12 cellular contexts compared by ENCODE assay signal in the genomic region with DNA sequence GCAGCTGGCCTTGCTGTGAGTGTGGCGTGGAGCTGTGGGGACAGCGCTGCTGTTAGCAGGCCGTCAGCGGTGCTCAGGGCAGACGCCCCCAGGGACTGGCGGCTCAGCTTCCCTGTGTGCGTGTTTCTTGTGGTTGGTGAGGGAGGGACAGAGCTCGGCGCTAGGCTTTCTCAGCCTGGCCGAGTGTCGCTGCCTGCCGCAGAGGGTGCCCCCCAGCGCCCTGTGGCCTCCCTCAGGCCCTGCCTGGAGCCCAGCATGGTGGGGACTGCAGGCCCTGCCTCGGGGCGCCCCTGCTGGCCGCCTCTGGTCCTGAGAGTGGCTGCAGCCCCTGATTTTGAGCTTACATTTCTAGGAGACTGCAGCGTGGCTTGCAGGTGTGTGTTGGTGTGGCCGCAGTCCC. TPM values are rescaled to one million over a fixed set of nuclear protein-coding genes. Genes with fewer than 3 reads are reported as not detected.
DNase-seq lines count a peak whose midpoint lies in the region; ATAC-seq, FAIRE-seq and TF ChIP-seq lines count a peak whose summit lies in the region.
"Had no signal": no experiment of that assay in that cellular context is flagged by ENCODE, and none has a peak within 500 bp of the region (broad histone marks: within the 10 kb centered on the region; RNA-seq: fewer than 3 reads in every experiment).

No MANE protein-coding gene starts in this region.

- TF ChIP-seq EP300 in SK-N-SH (IDR thresholded peaks at IDR 0.05; ENCODE audit: borderline replicate concordance in 1 of 2, low read depth in 1 of 2, low read length in 1 of 2) = no peak

- H3K27ac Mint-ChIP-seq in glutamatergic neuron (ENCODE audit: unreplicated experiment) = peak overlapping the region; percentile 82

- H4K20me1 ChIP-seq in SK-N-SH (ENCODE audit: insufficient read depth) = peaks cover 25% of the 10 kb centered on the region

- no peaks in the 10 kb centered on the region for H3K9me2 ChIP-seq in SK-N-SH

- H3K27me3 ChIP-seq in SK-N-SH (ENCODE audit: insufficient read depth) = no peaks in the 10 kb centered on the region

- TF ChIP-seq CTCF in SK-N-SH (IDR thresholded peaks at IDR 0.05) (peak; percentile 27), glutamatergic neuron (IDR thresholded peaks at IDR 0.05; ENCODE audit: partially characterized antibody, unreplicated experiment) (peak; percentile 65), kidney (IDR thresholded peaks at IDR 0.05; ENCODE audit: borderline replicate concordance, extremely low read depth, insufficient read depth) (no peak)

- CTCF ChIA-PET in SK-N-SH (lab: Yijun Ruan, JAX) = interaction anchor here (0.6 to 1.6 kb wide), 5 partner anchors 15 to 43 kb away, joined by 3 to 8 read pairs (median 3); no protein-coding TSS in a partner anchor

- H2AFZ ChIP-seq in SK-N-SH (ENCODE audit: low read depth) = no peak overlapping the region

- FAIRE-seq in GM12891 (lab: Jason Lieb, UNC) (no peak), kidney (lab: Jason Lieb, UNC) (no peak)
- FAIRE-seq: frontal cortex had no signal

- intact Hi-C loops in kidney (cut with DNase I) = no loop called here

- H3K36me3 ChIP-seq in SK-N-SH (replicated peaks in 1 of 2; ENCODE audit: control insufficient read depth in 1 of 2, insufficient read depth in 2 of 2, low read length in 1 of 2) = peaks cover 4 to 29% of the 10 kb centered on the region in 2 experiments
- H3K36me3 ChIP-seq in kidney (ENCODE audit: control insufficient read depth in 1 of 2, insufficient read depth in 2 of 2, low read length in 2 of 2) = peaks cover 4% of the 10 kb centered on the region in 2 donors

- H3K4me1 ChIP-seq in SK-N-SH (ENCODE audit: control insufficient read depth in 1 of 2, insufficient read depth in 2 of 2, low read depth in 1 of 2, low read length in 1 of 2) (no peaks in the 10 kb centered on the region; a peak in 1 of 4 replicates), kidney (ENCODE audit: control insufficient read depth in 1 of 2, insufficient read depth in 1 of 2, low read depth in 1 of 2, low read length in 2 of 2) (no peaks in the 10 kb centered on the region)

- ATAC-seq in HG03520 (IDR thresholded peaks at IDR 0.05; ENCODE audit: unreplicated experiment) (no peak), HG03196 (IDR thresholded peaks at IDR 0.05; ENCODE audit: unreplicated experiment) (no peak)

- H3K4me3 ChIP-seq in SK-N-SH (ENCODE audit: low read depth in 2 of 2, low read length in 1 of 2) (no peak overlapping the region; a peak in 1 of 4 replicates), kidney (ENCODE audit: low read length in 2 of 2) (no peak overlapping the region)

- POLR2A ChIA-PET in SK-N-SH (lab: Yijun Ruan, JAX) = no interaction called here

- peaks cover 8% of the 10 kb centered on the region for H3K27me3 Mint-ChIP-seq in glutamatergic neuron (ENCODE audit: unreplicated experiment)

- H3K4me2 ChIP-seq in SK-N-SH = no peak overlapping the region

- no peaks in the 10 kb centered on the region for H3F3A ChIP-seq in SK-N-SH (replicated peaks; ENCODE audit: insufficient read depth)

- peaks cover 8% of the 10 kb centered on the region for H3K9me3 Mint-ChIP-seq in glutamatergic neuron (ENCODE audit: unreplicated experiment)

- H3K9me3 ChIP-seq in SK-N-SH (no peaks in the 10 kb centered on the region), kidney (ENCODE audit: control insufficient read depth in 1 of 2, low read length in 2 of 2) (no peaks in the 10 kb centered on the region)

- peak overlapping the region; percentile 65 for H3K4me3 Mint-ChIP-seq in glutamatergic neuron (ENCODE audit: unreplicated experiment)

- H3K36me3 Mint-ChIP-seq in glutamatergic neuron (ENCODE audit: unreplicated experiment) = no peaks in the 10 kb centered on the region

- DNase-seq in 8988T (peak; percentile 51), GM12891 (ENCODE audit: insufficient read length, low spot score) (peak; percentile 73), SK-N-SH (peak; percentile 69), glutamatergic neuron (peak; percentile 60), kidney (no peak), NCI-H1092 (lab: John Stamatoyannopoulos, UW) (no peak)
- DNase-seq: COR-L47; OCI-M1; stimulated activated CD4-positive, alpha-beta T cell treated with anti-CD3 and anti-CD28 coated beads, Interleukin-15, amount 100 ng/mL, for 24 hours had no signal

- no peak overlapping the region for H3K27ac ChIP-seq in SK-N-SH (ENCODE audit: low read depth in 2 of 2, low read length in 1 of 2)
- H3K27ac ChIP-seq in kidney (ENCODE audit: low read depth in 2 of 2, low read length in 2 of 2) = no peak overlapping the region

- peaks cover 8% of the 10 kb centered on the region for H3K4me1 Mint-ChIP-seq in glutamatergic neuron (ENCODE audit: low read depth, unreplicated experiment)

- no CpG with 5 or more reads among the region's 18 CpGs for WGBS in SK-N-SH (ENCODE audit: low lambda C conversion rate)

- TF ChIP-seq POLR2A in GM12891 (IDR thresholded peaks at IDR 0.05; ENCODE audit: low read depth, low read length) = no peak

- peaks cover 25% of the 10 kb centered on the region for H3K79me2 ChIP-seq in SK-N-SH (ENCODE audit: insufficient read depth)

- TF ChIP-seq RAD21 in SK-N-SH (IDR thresholded peaks at IDR 0.05; ENCODE audit: low read length) = no peak

- H3K9ac ChIP-seq in SK-N-SH (no peak overlapping the region), kidney (ENCODE audit: low read length in 2 of 2) (no peak overlapping the region)

TF ChIP-seq in GM12891, 5 proteins besides CTCF, POLR2A, EP300 and RAD21:
- TF ChIP-seq TAF1 (IDR thresholded peaks at IDR 0.05; ENCODE audit: low read depth, low read length) (no peak), POLR2AphosphoS5 (IDR thresholded peaks at IDR 0.05; ENCODE audit: low read depth, low read length) (no peak), SPI1 (IDR thresholded peaks at IDR 0.05; ENCODE audit: low read depth, low read length) (no peak), POU2F2 (IDR thresholded peaks at IDR 0.05; ENCODE audit: low read depth, low read length) (no peak), PAX5 (IDR thresholded peaks at IDR 0.05; ENCODE audit: insufficient read depth, low read length, severe bottlenecking) (no peak)

TF ChIP-seq in SK-N-SH, 30 proteins besides CTCF, POLR2A, EP300 and RAD21 (continues in another document):
- TF ChIP-seq SMC3 (IDR thresholded peaks at IDR 0.05; ENCODE audit: low read depth, low read length) (no peak), MEF2A (IDR thresholded peaks at IDR 0.05; ENCODE audit: borderline replicate concordance, low read depth) (no peak), SIN3A (IDR thresholded peaks at IDR 0.05; ENCODE audit: borderline replicate concordance, low read depth, low read length) (no peak), RCOR1 (IDR thresholded peaks at IDR 0.05; ENCODE audit: low read length) (no peak), TEAD4 (IDR thresholded peaks at IDR 0.05; ENCODE audit: borderline replicate concordance, insufficient read depth) (no peak), FOSL2 (IDR thresholded peaks at IDR 0.05; ENCODE audit: borderline replicate concordance, low read depth) (no peak), TAF1 (IDR thresholded peaks at IDR 0.05; ENCODE audit: borderline replicate concordance, low read depth, low read length) (no peak), GATA2 (CRISPR knock-in tag; IDR thresholded peaks at IDR 0.05) (no peak), RXRA (IDR thresholded peaks at IDR 0.05; ENCODE audit: borderline replicate concordance, low read depth) (no peak), MXI1 (IDR thresholded peaks at IDR 0.05; ENCODE audit: low read depth, low read length) (no peak), RFX5 (IDR thresholded peaks at IDR 0.05; ENCODE audit: low read length) (no peak)

RNA-seq across cellular contexts. Expression of gene DOT1L, which starts 35.5 kb away (rescaled TPM):
- 18.5 TPM for polyA plus RNA-seq in GM12891 (2012; ENCODE audit: low read depth, missing spikeins)
- polyA plus RNA-seq in SK-N-SH (2012; rRNA removed) (3.6 and 5.0 TPM in 2 replicates), kidney (ENCODE audit: insufficient read depth, low read depth, low replicate concordance) (5.7 TPM)
- polyA plus RNA-seq in SK-N-SH (2012; cell fraction: cytosol; rRNA removed) = 2.7 and 4.2 TPM in 2 replicates
- 22.3 and 42.9 TPM in 2 replicates for polyA plus RNA-seq in SK-N-SH (2012; cell fraction: nucleus; rRNA removed)
- total RNA-seq in glutamatergic neuron (ENCODE audit: unreplicated experiment) (71.4 TPM), kidney (32.0 TPM)

RNA-seq across cellular contexts. Expression of gene PLEKHJ1, which starts 36.9 kb away (rescaled TPM):
- polyA plus RNA-seq in GM12891 (2012; ENCODE audit: low read depth, missing spikeins) = 66.6 TPM
- polyA plus RNA-seq in SK-N-SH (2012; rRNA removed) (128 and 151 TPM in 2 replicates), kidney (ENCODE audit: insufficient read depth, low read depth, low replicate concordance) (156 TPM)
- 82.0 and 106 TPM in 2 replicates for polyA plus RNA-seq in SK-N-SH (2012; cell fraction: cytosol; rRNA removed)
- 251 and 261 TPM in 2 replicates for polyA plus RNA-seq in SK-N-SH (2012; cell fraction: nucleus; rRNA removed)
- total RNA-seq in glutamatergic neuron (ENCODE audit: unreplicated experiment) (164 TPM), kidney (59.7 TPM)

RNA-seq across cellular contexts. Expression of gene SF3A2, which starts 37.4 kb away (rescaled TPM):
- 66.1 TPM for polyA plus RNA-seq in GM12891 (2012; ENCODE audit: low read depth, missing spikeins)
- polyA plus RNA-seq in SK-N-SH (2012; rRNA removed) = 35.0 and 55.8 TPM in 2 replicates
- 18.7 and 29.3 TPM in 2 replicates for polyA plus RNA-seq in SK-N-SH (2012; cell fraction: cytosol; rRNA removed)
- 271 and 351 TPM in 2 replicates for polyA plus RNA-seq in SK-N-SH (2012; cell fraction: nucleus; rRNA removed)
- 101 TPM for total RNA-seq in glutamatergic neuron (ENCODE audit: unreplicated experiment)
- total RNA-seq in kidney = 64.1 TPM
- 25.7 TPM for polyA plus RNA-seq in kidney (ENCODE audit: insufficient read depth, low read depth, low replicate concordance)

RNA-seq across cellular contexts. Expression of gene AP3D1, which starts 47.8 kb away (rescaled TPM):
- 80.2 TPM for polyA plus RNA-seq in GM12891 (2012; ENCODE audit: low read depth, missing spikeins)
- polyA plus RNA-seq in SK-N-SH (2012; rRNA removed) (79.7 and 127 TPM in 2 replicates), kidney (ENCODE audit: insufficient read depth, low read depth, low replicate concordance) (68.4 TPM)
- 55.4 and 81.2 TPM in 2 replicates for polyA plus RNA-seq in SK-N-SH (2012; cell fraction: cytosol; rRNA removed)
- polyA plus RNA-seq in SK-N-SH (2012; cell fraction: nucleus; rRNA removed) = 239 and 320 TPM in 2 replicates
- total RNA-seq in glutamatergic neuron (ENCODE audit: unreplicated experiment) (133 TPM), kidney (125 TPM)

RNA-seq across cellular contexts. Expression of gene AMH, which starts 49.9 kb away (rescaled TPM):
- polyA plus RNA-seq in GM12891 (2012; ENCODE audit: low read depth, missing spikeins) = 0.19 TPM
- polyA plus RNA-seq in SK-N-SH (2012; rRNA removed) (16.0 and 18.1 TPM in 2 replicates), kidney (ENCODE audit: insufficient read depth, low read depth, low replicate concordance) (0.60 TPM)
- 1.4 and 2.7 TPM in 2 replicates for polyA plus RNA-seq in SK-N-SH (2012; cell fraction: cytosol; rRNA removed)
- 255 and 564 TPM in 2 replicates for polyA plus RNA-seq in SK-N-SH (2012; cell fraction: nucleus; rRNA removed)
- total RNA-seq in glutamatergic neuron (ENCODE audit: unreplicated experiment) (11.0 TPM), kidney (1.0 TPM)

Comparison
In these comparisons a context has a peak if more than half of its experiments do, and no peak if none do; other contexts are left out.
1. DNase-seq: peak in 8988T (single experiment), GM12891 (single experiment), SK-N-SH (single experiment) and glutamatergic neuron (single experiment); none in kidney (single experiment) and NCI-H1092 (single experiment).